Comparison of ENCODE assay signal across 1 cellular context in the genomic region with DNA sequence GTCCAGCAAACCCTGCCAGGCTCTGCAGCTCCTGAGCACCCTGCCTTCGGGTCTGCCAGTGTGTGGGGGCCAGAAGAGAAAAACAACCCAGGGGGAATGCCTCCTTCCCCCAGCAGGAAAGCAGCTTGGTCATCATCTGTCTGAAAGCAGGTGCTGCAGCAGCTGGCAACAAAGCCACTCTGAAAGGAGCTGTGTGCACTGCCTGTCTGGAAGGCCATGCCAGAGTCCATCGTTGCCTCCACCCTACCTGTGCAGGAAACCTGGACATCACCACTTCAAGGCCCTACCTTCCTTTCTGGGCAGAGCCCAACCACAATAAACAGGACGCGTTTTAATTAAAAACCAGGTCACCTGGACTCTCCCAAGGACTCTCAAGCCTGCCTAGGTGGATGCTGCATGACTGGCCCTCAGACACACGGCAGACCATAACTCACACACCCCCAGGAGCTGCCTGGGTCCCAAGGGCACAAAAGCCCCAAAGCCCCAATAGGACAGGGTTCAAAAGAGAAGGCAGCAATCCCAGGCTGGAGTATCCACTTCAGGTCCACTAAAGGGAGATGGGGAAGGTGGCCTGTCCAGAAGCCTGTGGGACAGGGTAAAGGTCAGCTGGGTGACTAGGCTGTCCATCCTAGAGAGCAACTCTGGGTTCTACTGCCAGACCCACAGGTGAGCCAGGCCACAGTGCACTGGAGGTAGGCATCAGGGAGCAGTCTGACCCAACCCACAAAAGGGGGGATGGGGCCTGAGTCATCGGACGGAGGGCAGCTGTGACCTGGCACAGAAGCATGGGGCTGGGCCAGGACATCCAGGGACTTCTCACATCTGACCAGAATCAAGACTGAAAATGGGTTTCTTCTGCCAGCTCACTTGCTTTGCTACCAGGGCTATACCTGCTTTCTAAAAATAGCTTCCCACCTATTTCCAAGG.
A peak's percentile ranks its signal among the peaks of the same experiment; 100 is the strongest.
TF ChIP-seq lines count a peak whose summit lies in the region.

No MANE protein-coding gene starts in this region.

TF ChIP-seq in K562, 482 proteins besides CTCF, POLR2A, EP300 and RAD21 (continues in another document):
- TF ChIP-seq ZNF263 (CRISPR knock-in tag; IDR thresholded peaks at IDR 0.05; ENCODE audit: borderline replicate concordance), result no peak
- no peak for TF ChIP-seq TARDBP (IDR thresholded peaks at IDR 0.05)
- no peak for TF ChIP-seq NCOA2 (IDR thresholded peaks at IDR 0.05; ENCODE audit: partially characterized antibody in 2 of 2)
- TF ChIP-seq PHB2 (IDR thresholded peaks at IDR 0.05; ENCODE audit: low read depth), result no peak
- no peak for TF ChIP-seq ETS2 (tag; IDR thresholded peaks at IDR 0.05; ENCODE audit: borderline replicate concordance, poor library complexity, severe bottlenecking)
- TF ChIP-seq, protein P1, sequence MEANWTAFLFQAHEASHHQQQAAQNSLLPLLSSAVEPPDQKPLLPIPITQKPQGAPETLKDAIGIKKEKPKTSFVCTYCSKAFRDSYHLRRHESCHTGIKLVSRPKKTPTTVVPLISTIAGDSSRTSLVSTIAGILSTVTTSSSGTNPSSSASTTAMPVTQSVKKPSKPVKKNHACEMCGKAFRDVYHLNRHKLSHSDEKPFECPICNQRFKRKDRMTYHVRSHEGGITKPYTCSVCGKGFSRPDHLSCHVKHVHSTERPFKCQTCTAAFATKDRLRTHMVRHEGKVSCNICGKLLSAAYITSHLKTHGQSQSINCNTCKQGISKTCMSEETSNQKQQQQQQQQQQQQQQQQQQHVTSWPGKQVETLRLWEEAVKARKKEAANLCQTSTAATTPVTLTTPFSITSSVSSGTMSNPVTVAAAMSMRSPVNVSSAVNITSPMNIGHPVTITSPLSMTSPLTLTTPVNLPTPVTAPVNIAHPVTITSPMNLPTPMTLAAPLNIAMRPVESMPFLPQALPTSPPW (CRISPR knock-in tag; IDR thresholded peaks at IDR 0.05), result no peak
- TF ChIP-seq, protein P2, sequence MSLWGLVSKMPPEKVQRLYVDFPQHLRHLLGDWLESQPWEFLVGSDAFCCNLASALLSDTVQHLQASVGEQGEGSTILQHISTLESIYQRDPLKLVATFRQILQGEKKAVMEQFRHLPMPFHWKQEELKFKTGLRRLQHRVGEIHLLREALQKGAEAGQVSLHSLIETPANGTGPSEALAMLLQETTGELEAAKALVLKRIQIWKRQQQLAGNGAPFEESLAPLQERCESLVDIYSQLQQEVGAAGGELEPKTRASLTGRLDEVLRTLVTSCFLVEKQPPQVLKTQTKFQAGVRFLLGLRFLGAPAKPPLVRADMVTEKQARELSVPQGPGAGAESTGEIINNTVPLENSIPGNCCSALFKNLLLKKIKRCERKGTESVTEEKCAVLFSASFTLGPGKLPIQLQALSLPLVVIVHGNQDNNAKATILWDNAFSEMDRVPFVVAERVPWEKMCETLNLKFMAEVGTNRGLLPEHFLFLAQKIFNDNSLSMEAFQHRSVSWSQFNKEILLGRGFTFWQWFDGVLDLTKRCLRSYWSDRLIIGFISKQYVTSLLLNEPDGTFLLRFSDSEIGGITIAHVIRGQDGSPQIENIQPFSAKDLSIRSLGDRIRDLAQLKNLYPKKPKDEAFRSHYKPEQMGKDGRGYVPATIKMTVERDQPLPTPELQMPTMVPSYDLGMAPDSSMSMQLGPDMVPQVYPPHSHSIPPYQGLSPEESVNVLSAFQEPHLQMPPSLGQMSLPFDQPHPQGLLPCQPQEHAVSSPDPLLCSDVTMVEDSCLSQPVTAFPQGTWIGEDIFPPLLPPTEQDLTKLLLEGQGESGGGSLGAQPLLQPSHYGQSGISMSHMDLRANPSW (CRISPR knock-in tag; IDR thresholded peaks at IDR 0.05), result 0 out of 2 replicates have a peak, but pooled peaks have one; percentile 44
- TF ChIP-seq PHF21A (IDR thresholded peaks at IDR 0.05; ENCODE audit: borderline replicate concordance, low read depth), result no peak
- TF ChIP-seq PML (IDR thresholded peaks at IDR 0.05; ENCODE audit: low read length), result no peak
- TF ChIP-seq ZFP36 (IDR thresholded peaks at IDR 0.05; ENCODE audit: low read depth, low read length, partially characterized antibody), result no peak
- no peak for TF ChIP-seq SNIP1 (IDR thresholded peaks at IDR 0.05; ENCODE audit: low read depth)
- no peak for TF ChIP-seq NUFIP1 (IDR thresholded peaks at IDR 0.05; ENCODE audit: partially characterized antibody)
- TF ChIP-seq HCFC1 (IDR thresholded peaks at IDR 0.05; ENCODE audit: low read depth, low read length), result no peak
- TF ChIP-seq RAD51 (IDR thresholded peaks at IDR 0.05; ENCODE audit: borderline replicate concordance, low read depth), result no peak
- TF ChIP-seq CHD2 (IDR thresholded peaks at IDR 0.05; ENCODE audit: low read depth, low read length), result 0 out of 2 replicates have a peak, but pooled peaks have one; percentile 23
- no peak for TF ChIP-seq COPS2 (conservative IDR thresholded peaks at IDR 0.05)
- peak; percentile 8; the same call in 1 of the 2 replicates for TF ChIP-seq ZNF445 (CRISPR knock-in tag; IDR thresholded peaks at IDR 0.05; ENCODE audit: low read depth)
- no peak for TF ChIP-seq ZFP1 (CRISPR knock-in tag; IDR thresholded peaks at IDR 0.05)
- TF ChIP-seq PCBP1 (IDR thresholded peaks at IDR 0.05; ENCODE audit: low read depth, low read length, poor library complexity, severe bottlenecking), result no peak
- TF ChIP-seq, protein P3, sequence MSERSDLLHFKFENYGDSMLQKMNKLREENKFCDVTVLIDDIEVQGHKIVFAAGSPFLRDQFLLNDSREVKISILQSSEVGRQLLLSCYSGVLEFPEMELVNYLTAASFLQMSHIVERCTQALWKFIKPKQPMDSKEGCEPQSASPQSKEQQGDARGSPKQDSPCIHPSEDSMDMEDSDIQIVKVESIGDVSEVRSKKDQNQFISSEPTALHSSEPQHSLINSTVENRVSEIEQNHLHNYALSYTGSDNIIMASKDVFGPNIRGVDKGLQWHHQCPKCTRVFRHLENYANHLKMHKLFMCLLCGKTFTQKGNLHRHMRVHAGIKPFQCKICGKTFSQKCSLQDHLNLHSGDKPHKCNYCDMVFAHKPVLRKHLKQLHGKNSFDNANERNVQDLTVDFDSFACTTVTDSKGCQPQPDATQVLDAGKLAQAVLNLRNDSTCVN (CRISPR knock-in tag; IDR thresholded peaks at IDR 0.05), result 0 out of 2 replicates have a peak, but pooled peaks have one; percentile 13
- TF ChIP-seq, protein P4, sequence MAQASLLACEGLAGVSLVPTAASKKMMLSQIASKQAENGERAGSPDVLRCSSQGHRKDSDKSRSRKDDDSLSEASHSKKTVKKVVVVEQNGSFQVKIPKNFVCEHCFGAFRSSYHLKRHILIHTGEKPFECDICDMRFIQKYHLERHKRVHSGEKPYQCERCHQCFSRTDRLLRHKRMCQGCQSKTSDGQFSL (CRISPR knock-in tag; IDR thresholded peaks at IDR 0.05), result no peak
- TF ChIP-seq, protein P4 (tag; IDR thresholded peaks at IDR 0.05), result 0 out of 4 replicates have a peak, but pooled peaks of 1 of the 2 experiments have one; percentile 48
- no peak for TF ChIP-seq CBX2 (IDR thresholded peaks at IDR 0.05; ENCODE audit: insufficient read depth, low read length, poor library complexity, severe bottlenecking)
- no peak for TF ChIP-seq GATA2 (CRISPR knock-in tag; IDR thresholded peaks at IDR 0.05)
- peak; percentile 10; the same call in 1 of the 2 replicates for TF ChIP-seq ZNF436 (CRISPR knock-in tag; IDR thresholded peaks at IDR 0.05)
- peak; percentile 26 for TF ChIP-seq KDM5B (IDR thresholded peaks at IDR 0.05; ENCODE audit: insufficient replicate concordance, low read depth, low read length)
- TF ChIP-seq, protein P5, sequence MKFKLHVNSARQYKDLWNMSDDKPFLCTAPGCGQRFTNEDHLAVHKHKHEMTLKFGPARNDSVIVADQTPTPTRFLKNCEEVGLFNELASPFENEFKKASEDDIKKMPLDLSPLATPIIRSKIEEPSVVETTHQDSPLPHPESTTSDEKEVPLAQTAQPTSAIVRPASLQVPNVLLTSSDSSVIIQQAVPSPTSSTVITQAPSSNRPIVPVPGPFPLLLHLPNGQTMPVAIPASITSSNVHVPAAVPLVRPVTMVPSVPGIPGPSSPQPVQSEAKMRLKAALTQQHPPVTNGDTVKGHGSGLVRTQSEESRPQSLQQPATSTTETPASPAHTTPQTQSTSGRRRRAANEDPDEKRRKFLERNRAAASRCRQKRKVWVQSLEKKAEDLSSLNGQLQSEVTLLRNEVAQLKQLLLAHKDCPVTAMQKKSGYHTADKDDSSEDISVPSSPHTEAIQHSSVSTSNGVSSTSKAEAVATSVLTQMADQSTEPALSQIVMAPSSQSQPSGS (CRISPR knock-in tag; IDR thresholded peaks at IDR 0.05), result no peak
- TF ChIP-seq RBM22 (IDR thresholded peaks at IDR 0.05; ENCODE audit: low read depth, low read length, poor library complexity, severe bottlenecking), result no peak
- no peak for TF ChIP-seq HDGF (IDR thresholded peaks at IDR 0.05)
- TF ChIP-seq, protein P6, sequence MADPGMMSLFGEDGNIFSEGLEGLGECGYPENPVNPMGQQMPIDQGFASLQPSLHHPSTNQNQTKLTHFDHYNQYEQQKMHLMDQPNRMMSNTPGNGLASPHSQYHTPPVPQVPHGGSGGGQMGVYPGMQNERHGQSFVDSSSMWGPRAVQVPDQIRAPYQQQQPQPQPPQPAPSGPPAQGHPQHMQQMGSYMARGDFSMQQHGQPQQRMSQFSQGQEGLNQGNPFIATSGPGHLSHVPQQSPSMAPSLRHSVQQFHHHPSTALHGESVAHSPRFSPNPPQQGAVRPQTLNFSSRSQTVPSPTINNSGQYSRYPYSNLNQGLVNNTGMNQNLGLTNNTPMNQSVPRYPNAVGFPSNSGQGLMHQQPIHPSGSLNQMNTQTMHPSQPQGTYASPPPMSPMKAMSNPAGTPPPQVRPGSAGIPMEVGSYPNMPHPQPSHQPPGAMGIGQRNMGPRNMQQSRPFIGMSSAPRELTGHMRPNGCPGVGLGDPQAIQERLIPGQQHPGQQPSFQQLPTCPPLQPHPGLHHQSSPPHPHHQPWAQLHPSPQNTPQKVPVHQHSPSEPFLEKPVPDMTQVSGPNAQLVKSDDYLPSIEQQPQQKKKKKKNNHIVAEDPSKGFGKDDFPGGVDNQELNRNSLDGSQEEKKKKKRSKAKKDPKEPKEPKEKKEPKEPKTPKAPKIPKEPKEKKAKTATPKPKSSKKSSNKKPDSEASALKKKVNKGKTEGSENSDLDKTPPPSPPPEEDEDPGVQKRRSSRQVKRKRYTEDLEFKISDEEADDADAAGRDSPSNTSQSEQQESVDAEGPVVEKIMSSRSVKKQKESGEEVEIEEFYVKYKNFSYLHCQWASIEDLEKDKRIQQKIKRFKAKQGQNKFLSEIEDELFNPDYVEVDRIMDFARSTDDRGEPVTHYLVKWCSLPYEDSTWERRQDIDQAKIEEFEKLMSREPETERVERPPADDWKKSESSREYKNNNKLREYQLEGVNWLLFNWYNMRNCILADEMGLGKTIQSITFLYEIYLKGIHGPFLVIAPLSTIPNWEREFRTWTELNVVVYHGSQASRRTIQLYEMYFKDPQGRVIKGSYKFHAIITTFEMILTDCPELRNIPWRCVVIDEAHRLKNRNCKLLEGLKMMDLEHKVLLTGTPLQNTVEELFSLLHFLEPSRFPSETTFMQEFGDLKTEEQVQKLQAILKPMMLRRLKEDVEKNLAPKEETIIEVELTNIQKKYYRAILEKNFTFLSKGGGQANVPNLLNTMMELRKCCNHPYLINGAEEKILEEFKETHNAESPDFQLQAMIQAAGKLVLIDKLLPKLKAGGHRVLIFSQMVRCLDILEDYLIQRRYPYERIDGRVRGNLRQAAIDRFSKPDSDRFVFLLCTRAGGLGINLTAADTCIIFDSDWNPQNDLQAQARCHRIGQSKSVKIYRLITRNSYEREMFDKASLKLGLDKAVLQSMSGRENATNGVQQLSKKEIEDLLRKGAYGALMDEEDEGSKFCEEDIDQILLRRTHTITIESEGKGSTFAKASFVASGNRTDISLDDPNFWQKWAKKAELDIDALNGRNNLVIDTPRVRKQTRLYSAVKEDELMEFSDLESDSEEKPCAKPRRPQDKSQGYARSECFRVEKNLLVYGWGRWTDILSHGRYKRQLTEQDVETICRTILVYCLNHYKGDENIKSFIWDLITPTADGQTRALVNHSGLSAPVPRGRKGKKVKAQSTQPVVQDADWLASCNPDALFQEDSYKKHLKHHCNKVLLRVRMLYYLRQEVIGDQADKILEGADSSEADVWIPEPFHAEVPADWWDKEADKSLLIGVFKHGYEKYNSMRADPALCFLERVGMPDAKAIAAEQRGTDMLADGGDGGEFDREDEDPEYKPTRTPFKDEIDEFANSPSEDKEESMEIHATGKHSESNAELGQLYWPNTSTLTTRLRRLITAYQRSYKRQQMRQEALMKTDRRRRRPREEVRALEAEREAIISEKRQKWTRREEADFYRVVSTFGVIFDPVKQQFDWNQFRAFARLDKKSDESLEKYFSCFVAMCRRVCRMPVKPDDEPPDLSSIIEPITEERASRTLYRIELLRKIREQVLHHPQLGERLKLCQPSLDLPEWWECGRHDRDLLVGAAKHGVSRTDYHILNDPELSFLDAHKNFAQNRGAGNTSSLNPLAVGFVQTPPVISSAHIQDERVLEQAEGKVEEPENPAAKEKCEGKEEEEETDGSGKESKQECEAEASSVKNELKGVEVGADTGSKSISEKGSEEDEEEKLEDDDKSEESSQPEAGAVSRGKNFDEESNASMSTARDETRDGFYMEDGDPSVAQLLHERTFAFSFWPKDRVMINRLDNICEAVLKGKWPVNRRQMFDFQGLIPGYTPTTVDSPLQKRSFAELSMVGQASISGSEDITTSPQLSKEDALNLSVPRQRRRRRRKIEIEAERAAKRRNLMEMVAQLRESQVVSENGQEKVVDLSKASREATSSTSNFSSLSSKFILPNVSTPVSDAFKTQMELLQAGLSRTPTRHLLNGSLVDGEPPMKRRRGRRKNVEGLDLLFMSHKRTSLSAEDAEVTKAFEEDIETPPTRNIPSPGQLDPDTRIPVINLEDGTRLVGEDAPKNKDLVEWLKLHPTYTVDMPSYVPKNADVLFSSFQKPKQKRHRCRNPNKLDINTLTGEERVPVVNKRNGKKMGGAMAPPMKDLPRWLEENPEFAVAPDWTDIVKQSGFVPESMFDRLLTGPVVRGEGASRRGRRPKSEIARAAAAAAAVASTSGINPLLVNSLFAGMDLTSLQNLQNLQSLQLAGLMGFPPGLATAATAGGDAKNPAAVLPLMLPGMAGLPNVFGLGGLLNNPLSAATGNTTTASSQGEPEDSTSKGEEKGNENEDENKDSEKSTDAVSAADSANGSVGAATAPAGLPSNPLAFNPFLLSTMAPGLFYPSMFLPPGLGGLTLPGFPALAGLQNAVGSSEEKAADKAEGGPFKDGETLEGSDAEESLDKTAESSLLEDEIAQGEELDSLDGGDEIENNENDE (IDR thresholded peaks at IDR 0.05; ENCODE audit: low read depth, low read length), result peak; percentile 32
- TF ChIP-seq SIRT6 (IDR thresholded peaks at IDR 0.05; ENCODE audit: low read depth, low read length), result no peak
- TF ChIP-seq CREBBP (IDR thresholded peaks at IDR 0.05; ENCODE audit: low read depth, low read length), result no peak
- no peak for TF ChIP-seq XRCC4 (IDR thresholded peaks at IDR 0.05; ENCODE audit: extremely low read depth, insufficient read depth, insufficient read length)
- TF ChIP-seq ERF (CRISPR knock-in tag; IDR thresholded peaks at IDR 0.05), result peak; percentile 10; the same call in 1 of the 2 replicates
- TF ChIP-seq SMARCE1 (IDR thresholded peaks at IDR 0.05), result no peak
- TF ChIP-seq NONO (IDR thresholded peaks at IDR 0.05; ENCODE audit: low read depth in 2 of 2, low read length in 1 of 2), result no peak
- TF ChIP-seq ZNF830 (CRISPR knock-in tag; IDR thresholded peaks at IDR 0.05), result no peak
- peak; percentile 63 for TF ChIP-seq WHSC1 (IDR thresholded peaks at IDR 0.05; ENCODE audit: low read length)
- peak in 1 of 2 experiments; percentile 6; a peak in 1 of 3 replicates for TF ChIP-seq CBX3 (IDR thresholded peaks at IDR 0.05; ENCODE audit: borderline replicate concordance in 1 of 2, low read length in 2 of 2)
- peak; percentile 57; the same call in 1 of the 2 replicates for TF ChIP-seq JUND (IDR thresholded peaks at IDR 0.05; ENCODE audit: borderline replicate concordance, low read depth, low read length)
- no peak for TF ChIP-seq JUND (tag; IDR thresholded peaks at IDR 0.05; ENCODE audit: borderline replicate concordance, low read depth, low read length)
